In the genomic region with DNA sequence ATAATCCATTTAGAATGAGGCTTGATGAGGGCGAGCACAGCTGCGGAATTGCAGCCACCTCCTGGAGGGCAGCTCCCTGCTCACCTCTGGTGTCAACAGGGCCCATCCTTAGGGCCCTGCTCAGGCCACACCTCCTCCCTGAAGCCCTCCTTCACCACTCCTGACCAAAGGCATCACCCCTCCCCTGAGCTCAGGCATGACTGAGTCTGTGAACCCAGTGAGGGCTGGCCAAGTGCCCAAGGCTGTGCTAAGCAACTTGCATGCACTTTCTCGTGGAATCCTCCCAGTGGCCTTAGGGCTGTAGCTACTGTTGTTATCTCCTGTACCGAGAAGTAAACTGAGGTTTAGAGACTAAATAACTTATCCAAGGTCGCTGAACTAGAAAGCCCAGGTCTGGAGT, we compare ENCODE assay signal across 15 cellular contexts.
DNase-seq lines count a peak whose midpoint lies in the region; ATAC-seq and TF ChIP-seq lines count a peak whose summit lies in the region.
"Had no signal": no experiment of that assay in that cellular context is flagged by ENCODE, and none has a peak within 500 bp of the region (broad histone marks: within the 10 kb centered on the region; RNA-seq: fewer than 3 reads in every experiment).

No MANE protein-coding gene starts in this region.

- DNase-seq in astrocyte of the hippocampus (ENCODE audit: low read depth, low spot score) (peak; percentile 53), glomerular visceral epithelial cell (ENCODE audit: extremely low spot score) (peak; percentile 78), sciatic nerve (ENCODE audit: low spot score) (peak; percentile 79), lower leg skin (ENCODE audit: low spot score in 2 of 2) (no peak), BE2C (no peak)
- DNase-seq in stimulated activated CD4-positive, alpha-beta T cell treated with anti-CD3 and anti-CD28 coated beads, Interleukin-2, amount 100 ng/mL, for 48 hours, result no peak
- DNase-seq in activated T-cell treated with anti-CD3 and anti-CD28 coated beads, Interleukin-2, amount 50 U/mL, for 48 hours, result no peak
- DNase-seq: CD4-positive, alpha-beta T cell; effector CD4-positive, alpha-beta T cell; NCI-H1092 treated with DMSO at 0.1 percent for 48 hours; PC-9; stimulated activated CD4-positive, alpha-beta T cell treated with anti-CD3 and anti-CD28 coated beads, Interleukin-4, amount 100 ng/mL, for 1 hour; transverse colon; WERI-Rb-1 had no signal

- H3K36me3 ChIP-seq in HEK293 (ENCODE audit: control insufficient read depth in 2 of 2, insufficient read depth in 1 of 2, low read length in 2 of 2) (no peaks in the 10 kb centered on the region), BE2C (no peaks in the 10 kb centered on the region)
- H3K36me3 ChIP-seq: transverse colon, WERI-Rb-1 had no signal

- H3K27me3 ChIP-seq in BE2C, result no peaks in the 10 kb centered on the region
- H3K27me3 ChIP-seq: transverse colon had no signal

- CTCF ChIA-PET in HEK293 (lab: Yijun Ruan, JAX), result no interaction called here

- TF ChIP-seq POLR2A in lower leg skin (IDR thresholded peaks at IDR 0.05), result no peak

- TF ChIP-seq CTCF in HEK293 (tag by site-specific recombination; IDR thresholded peaks at IDR 0.05) (no peak), lower leg skin (IDR thresholded peaks at IDR 0.05) (no peak), BE2C (IDR thresholded peaks at IDR 0.05; ENCODE audit: low read depth, low read length) (no peak)

- intact Hi-C loops in sciatic nerve (cut with DNase I), result no loop called here
- intact Hi-C loops in lower leg skin (cut with DNase I; ENCODE audit: low total_unique reads), result no loop called here

- peak; percentile 65 for ATAC-seq in sciatic nerve

- H3K4me1 ChIP-seq in HEK293 (ENCODE audit: control insufficient read depth, insufficient read depth, low read length) (no peaks in the 10 kb centered on the region), BE2C (peaks cover 15% of the 10 kb centered on the region)

- H3K9me3 ChIP-seq in HEK293 (ENCODE audit: control insufficient read depth, insufficient read depth, low read depth, low read length), result no peaks in the 10 kb centered on the region
- no peaks in the 10 kb centered on the region for H3K9me3 ChIP-seq in BE2C
- H3K9me3 ChIP-seq: transverse colon had no signal

- H3K27ac ChIP-seq in HEK293 (ENCODE audit: extremely low read depth, low read depth, low read length), result no peak overlapping the region
- H3K27ac ChIP-seq: PC-9, transverse colon, WERI-Rb-1 had no signal

- WGBS in lower leg skin, 2 donors, result 60 to 68% methylated on average over 5 of the region's 5 CpGs

- POLR2A ChIA-PET in HEK293 (lab: Yijun Ruan, JAX), result no interaction called here

- H3K4me3 ChIP-seq in HEK293 (ENCODE audit: low read depth, low read length) (no peak overlapping the region), lower leg skin (ENCODE audit: low read depth, poor library complexity, severe bottlenecking) (no peak overlapping the region), BE2C (ENCODE audit: low read depth, low read length) (no peak overlapping the region)
- H3K4me3 ChIP-seq: PC-9, transverse colon had no signal

TF ChIP-seq in HEK293, 187 proteins besides CTCF, POLR2A, EP300 and RAD21:
- TF ChIP-seq PRDM2 (tag by site-specific recombination; IDR thresholded peaks at IDR 0.05; ENCODE audit: borderline replicate concordance) (no peak), KLF7 (tag by site-specific recombination; IDR thresholded peaks at IDR 0.05; ENCODE audit: borderline replicate concordance) (no peak), ZNF341 (tag by site-specific recombination; IDR thresholded peaks at IDR 0.05; ENCODE audit: low read depth) (peak; percentile 55)
- TF ChIP-seq, protein P1, sequence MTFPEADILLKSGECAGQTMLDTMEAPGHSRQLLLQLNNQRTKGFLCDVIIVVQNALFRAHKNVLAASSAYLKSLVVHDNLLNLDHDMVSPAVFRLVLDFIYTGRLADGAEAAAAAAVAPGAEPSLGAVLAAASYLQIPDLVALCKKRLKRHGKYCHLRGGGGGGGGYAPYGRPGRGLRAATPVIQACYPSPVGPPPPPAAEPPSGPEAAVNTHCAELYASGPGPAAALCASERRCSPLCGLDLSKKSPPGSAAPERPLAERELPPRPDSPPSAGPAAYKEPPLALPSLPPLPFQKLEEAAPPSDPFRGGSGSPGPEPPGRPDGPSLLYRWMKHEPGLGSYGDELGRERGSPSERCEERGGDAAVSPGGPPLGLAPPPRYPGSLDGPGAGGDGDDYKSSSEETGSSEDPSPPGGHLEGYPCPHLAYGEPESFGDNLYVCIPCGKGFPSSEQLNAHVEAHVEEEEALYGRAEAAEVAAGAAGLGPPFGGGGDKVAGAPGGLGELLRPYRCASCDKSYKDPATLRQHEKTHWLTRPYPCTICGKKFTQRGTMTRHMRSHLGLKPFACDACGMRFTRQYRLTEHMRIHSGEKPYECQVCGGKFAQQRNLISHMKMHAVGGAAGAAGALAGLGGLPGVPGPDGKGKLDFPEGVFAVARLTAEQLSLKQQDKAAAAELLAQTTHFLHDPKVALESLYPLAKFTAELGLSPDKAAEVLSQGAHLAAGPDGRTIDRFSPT (tag by site-specific recombination; IDR thresholded peaks at IDR 0.05), result no peak

Comparison
In these comparisons a context has a peak if more than half of its experiments do, and no peak if none do; other contexts are left out.
1. DNase-seq: peak in astrocyte of the hippocampus (single experiment), glomerular visceral epithelial cell (single experiment) and sciatic nerve (single experiment); none in stimulated activated CD4-positive, alpha-beta T cell treated with anti-CD3 and anti-CD28 coated beads, Interleukin-2, amount 100 ng/mL, for 48 hours (0 of 2), lower leg skin (0 of 2), BE2C (single experiment) and activated T-cell treated with anti-CD3 and anti-CD28 coated beads, Interleukin-2, amount 50 U/mL, for 48 hours (0 of 2).